Comparison of ENCODE assay signal across 1 cellular context in the genomic region with DNA sequence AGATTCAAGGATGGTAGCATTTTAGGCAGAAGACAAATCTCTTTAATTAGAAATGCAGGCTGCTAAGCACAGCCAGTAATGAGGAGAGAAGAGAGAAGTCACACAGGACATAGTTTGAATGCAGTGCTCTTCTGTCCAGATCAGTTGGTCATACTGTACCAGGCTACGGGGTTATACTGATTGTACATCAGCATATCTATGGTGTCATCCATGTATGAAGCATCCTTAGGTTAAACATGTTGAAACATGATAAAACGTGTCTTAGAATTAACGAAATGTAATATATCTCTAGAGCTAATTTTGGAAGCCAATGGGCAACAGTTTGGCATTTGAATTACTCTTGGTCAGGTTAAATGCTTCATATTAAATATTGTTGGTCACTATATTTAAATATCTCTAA.
TF ChIP-seq lines count a peak whose summit lies in the region.

No MANE protein-coding gene starts in this region.

TF ChIP-seq in H1, 55 proteins besides CTCF, POLR2A, EP300 and RAD21:
- TF ChIP-seq ATF2 (IDR thresholded peaks at IDR 0.05; ENCODE audit: low read length): no peak
